Comparison of ENCODE assay signal across 20 cellular contexts in genomic region chr18:48486762-48487161, GRCh38. TPM values are rescaled to one million over a fixed set of nuclear protein-coding genes. Genes with fewer than 3 reads are reported as not detected.
DNase-seq lines count a peak whose midpoint lies in the region; ATAC-seq and TF ChIP-seq lines count a peak whose summit lies in the region.
"Had no signal": no experiment of that assay in that cellular context is flagged by ENCODE, and none has a peak within 500 bp of the region (broad histone marks: within the 10 kb centered on the region; RNA-seq: fewer than 3 reads in every experiment).

No MANE protein-coding gene starts in this region.

- H3K4me1 ChIP-seq in osteoblast (ENCODE audit: insufficient read depth, low read length): peaks cover 44% of the 10 kb centered on the region

- H3K4me2 ChIP-seq in osteoblast (ENCODE audit: insufficient read depth, low read length): peak overlapping the region; percentile 45

- H3K27ac ChIP-seq in osteoblast (ENCODE audit: low read depth, low read length): peak overlapping the region; percentile 83
- H3K27ac ChIP-seq: SJCRH30 had no signal

- DNase-seq in AG10803 (ENCODE audit: low read depth) (peak; percentile 77), NCI-H226 (peak; percentile 56), fibroblast of gingiva (ENCODE audit: low read depth) (peak; percentile 7), osteoblast (ENCODE audit: insufficient read length, low spot score, missing footprints) (no peak), NCI-H1048 (lab: John Stamatoyannopoulos, UW) (no peak), posterior cingulate gyrus (no peak)
- DNase-seq in activated CD8-positive, alpha-beta memory T cell treated with anti-CD3 and anti-CD28 coated beads for 24 hours: no peak
- DNase-seq: activated CD4-positive, alpha-beta T cell treated with anti-CD3 and anti-CD28 coated beads for 1 hour; activated CD8-positive, alpha-beta memory T cell treated with anti-CD3 and anti-CD28 coated beads, Interleukin-2, amount 50 U/mL, for 4 hours; activated naive CD4-positive, alpha-beta T cell treated with Interleukin-2 at 50 U/mL for 16 hours; caudate nucleus; heart left ventricle; kidney; NCI-H1694; NCI-H510A treated with DMSO at 0.1 percent for 48 hours; pancreas; SJCRH30; stimulated activated CD4-positive, alpha-beta T cell treated with anti-CD3 and anti-CD28 coated beads, Interleukin-12 subunit alpha, Interleukin-12 subunit beta, amount 100 ng/mL, for 4 hours; T-helper 9 cell had no signal

- intact Hi-C loops in posterior cingulate gyrus (cut with DNase I): no loop called here

- H3K36me3 ChIP-seq in osteoblast (ENCODE audit: insufficient read depth, low read length): no peaks in the 10 kb centered on the region
- H3K36me3 ChIP-seq: heart left ventricle, pancreas, SJCRH30 had no signal

- ATAC-seq in GM18873 (IDR thresholded peaks at IDR 0.05; ENCODE audit: low FRiP score, unreplicated experiment): no peak
- ATAC-seq: heart left ventricle had no signal

- no peak overlapping the region for H3K4me3 ChIP-seq in AG10803 (ENCODE audit: low read length)
- H3K4me3 ChIP-seq in osteoblast (ENCODE audit: insufficient read depth, low read length): peak overlapping the region; percentile 5
- H3K4me3 ChIP-seq: heart left ventricle, pancreas, SJCRH30 had no signal

- H3K27me3 ChIP-seq in osteoblast (ENCODE audit: insufficient read depth, low read length): peaks cover 2% of the 10 kb centered on the region
- H3K27me3 ChIP-seq: heart left ventricle, pancreas, SJCRH30 had no signal

- TF ChIP-seq CTCF in AG10803 (conservative IDR thresholded peaks at IDR 0.05; ENCODE audit: low read length) (no peak), osteoblast (IDR thresholded peaks at IDR 0.05; ENCODE audit: extremely low read depth, low read depth, low read length) (no peak)

- H3K9me3 ChIP-seq in osteoblast (ENCODE audit: low read depth, low read length): no peaks in the 10 kb centered on the region
- H3K9me3 ChIP-seq: pancreas, SJCRH30 had no signal

- H2AFZ ChIP-seq in osteoblast (ENCODE audit: low read length): peak overlapping the region; percentile 32

- no peaks in the 10 kb centered on the region for H3K79me2 ChIP-seq in osteoblast (ENCODE audit: insufficient read depth, low read length)

- H4K20me1 ChIP-seq in osteoblast (ENCODE audit: insufficient read depth, low read length): no peaks in the 10 kb centered on the region

RNA-seq across cellular contexts. Expression of gene CTIF, which starts 52.1 kb away (rescaled TPM):
- 58.6 and 65.9 TPM in 2 replicates for total RNA-seq in osteoblast

Comparison
In these comparisons a context has a peak if more than half of its experiments do, and no peak if none do; other contexts are left out.
1. DNase-seq: peak in AG10803 (single experiment), NCI-H226 (single experiment) and fibroblast of gingiva (single experiment); none in osteoblast (single experiment), NCI-H1048 (single experiment), activated CD8-positive, alpha-beta memory T cell treated with anti-CD3 and anti-CD28 coated beads for 24 hours (single experiment) and posterior cingulate gyrus (0 of 10).